ENCODE assay signal across 14 cellular contexts in the genomic region with DNA sequence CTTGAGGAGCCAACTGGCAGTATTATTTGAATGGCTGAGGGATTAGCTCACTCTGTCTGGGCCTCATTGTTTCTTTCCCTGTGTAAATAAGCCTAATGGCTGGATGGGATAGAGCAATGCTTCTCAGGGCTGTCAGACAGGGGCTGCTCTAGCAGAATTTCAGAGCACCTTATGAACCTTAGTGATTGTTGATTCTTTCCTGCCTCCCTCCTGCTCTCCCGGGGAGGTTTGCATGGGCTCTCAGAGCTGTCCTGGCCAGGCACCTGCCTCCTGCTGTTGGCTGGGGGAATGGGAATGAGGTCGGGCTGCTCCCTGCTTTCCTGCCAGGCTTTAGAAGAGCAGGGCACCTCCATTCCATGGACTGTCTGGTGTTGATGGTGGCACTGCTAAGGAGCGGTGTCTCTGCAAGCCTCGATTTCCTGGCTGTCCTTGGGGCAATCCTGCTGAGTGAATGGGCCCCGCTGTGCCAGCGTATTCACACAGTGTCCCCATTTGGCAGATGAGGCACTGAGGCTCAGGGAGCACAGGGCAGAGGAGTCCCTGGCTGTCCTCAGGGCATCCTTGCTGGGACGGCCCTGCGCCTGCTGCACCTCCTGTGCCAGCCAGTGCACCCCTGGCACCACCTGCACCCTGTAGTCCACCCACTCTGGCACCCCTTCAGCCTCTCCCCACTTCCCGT.
DNase-seq lines count a peak whose midpoint lies in the region; ATAC-seq, FAIRE-seq and TF ChIP-seq lines count a peak whose summit lies in the region.
"Had no signal": no experiment of that assay in that cellular context is flagged by ENCODE, and none has a peak within 500 bp of the region (broad histone marks: within the 10 kb centered on the region; RNA-seq: fewer than 3 reads in every experiment).

No MANE protein-coding gene starts in this region.

- peak overlapping the region; percentile 42 for H3K27ac Mint-ChIP-seq in astrocyte (ENCODE audit: unreplicated experiment)
- no peak overlapping the region for H3K27ac Mint-ChIP-seq in osteocyte (ENCODE audit: unreplicated experiment)
- H3K27ac Mint-ChIP-seq: CD8-positive, alpha-beta T cell; naive thymus-derived CD8-positive, alpha-beta T cell had no signal

- H3K36me3 Mint-ChIP-seq in astrocyte (ENCODE audit: low read depth, unreplicated experiment), result no peaks in the 10 kb centered on the region
- no peaks in the 10 kb centered on the region for H3K36me3 Mint-ChIP-seq in osteocyte (ENCODE audit: unreplicated experiment)
- H3K36me3 Mint-ChIP-seq: CD8-positive, alpha-beta T cell; naive thymus-derived CD8-positive, alpha-beta T cell had no signal

- no peaks in the 10 kb centered on the region for H3K36me3 ChIP-seq in astrocyte (ENCODE audit: insufficient read depth, low read length)
- H3K36me3 ChIP-seq: upper lobe of left lung had no signal

- no peak overlapping the region for H3K9ac ChIP-seq in astrocyte (ENCODE audit: low read length)

- TF ChIP-seq CTCF in astrocyte (IDR thresholded peaks at IDR 0.05; ENCODE audit: insufficient read depth, low read depth, low read length) (no peak), osteocyte (IDR thresholded peaks at IDR 0.05) (no peak)

- H3K9me3 Mint-ChIP-seq in astrocyte (ENCODE audit: unreplicated experiment) (no peaks in the 10 kb centered on the region), osteocyte (ENCODE audit: unreplicated experiment) (no peaks in the 10 kb centered on the region)
- H3K9me3 Mint-ChIP-seq: CD8-positive, alpha-beta T cell had no signal

- H3K27ac ChIP-seq in astrocyte (ENCODE audit: low read depth, low read length) (peak overlapping the region; percentile 26), right cardiac atrium (ENCODE audit: low read length) (no peak overlapping the region)
- H3K27ac ChIP-seq: A549, PC-9, upper lobe of left lung had no signal

- peaks cover 2% of the 10 kb centered on the region for H3K4me1 ChIP-seq in astrocyte (ENCODE audit: insufficient read depth, low read length)
- no peaks in the 10 kb centered on the region for H3K4me1 ChIP-seq in right cardiac atrium (ENCODE audit: control insufficient read depth, insufficient read depth, low read length)
- H3K4me1 ChIP-seq: A549, upper lobe of left lung had no signal

- H3K4me3 Mint-ChIP-seq in astrocyte (ENCODE audit: unreplicated experiment) (no peak overlapping the region), osteocyte (ENCODE audit: unreplicated experiment) (no peak overlapping the region)
- H3K4me3 Mint-ChIP-seq: CD8-positive, alpha-beta T cell; naive thymus-derived CD8-positive, alpha-beta T cell had no signal

- no peak overlapping the region for H2AFZ ChIP-seq in astrocyte (ENCODE audit: low read depth, low read length)
- H2AFZ ChIP-seq: PC-9 had no signal

- no peak for FAIRE-seq in astrocyte (lab: Jason Lieb, UNC)
- FAIRE-seq: A549 had no signal

- ATAC-seq in right cardiac atrium, result peak; percentile 22 to 33
- ATAC-seq: A549; CD8-positive, alpha-beta T cell; naive thymus-derived CD8-positive, alpha-beta T cell had no signal

- H3K4me3 ChIP-seq in astrocyte (ENCODE audit: insufficient read depth, low read depth, low read length), result no peak overlapping the region
- H3K4me3 ChIP-seq in right cardiac atrium (ENCODE audit: low read length), result no peak overlapping the region
- H3K4me3 ChIP-seq: A549, PC-9, upper lobe of left lung had no signal

- no peaks in the 10 kb centered on the region for H3K79me2 ChIP-seq in astrocyte (ENCODE audit: insufficient read depth, low read length)

- H3K27me3 Mint-ChIP-seq in astrocyte (ENCODE audit: low read depth, unreplicated experiment) (peaks cover 29% of the 10 kb centered on the region), osteocyte (ENCODE audit: unreplicated experiment) (peaks cover 3% of the 10 kb centered on the region)

- H3K9me3 ChIP-seq in astrocyte (ENCODE audit: insufficient read depth, low read depth, low read length) (no peaks in the 10 kb centered on the region), right cardiac atrium (ENCODE audit: control insufficient read depth, low read length) (no peaks in the 10 kb centered on the region)
- H3K9me3 ChIP-seq: A549, upper lobe of left lung had no signal

- WGBS in right cardiac atrium, result 78% methylated on average over 9 of the region's 9 CpGs

- no peak overlapping the region for H3K4me2 ChIP-seq in astrocyte (ENCODE audit: low read length)
- H3K4me2 ChIP-seq: A549, PC-9 had no signal

- peaks cover 7% of the 10 kb centered on the region for H3K4me1 Mint-ChIP-seq in astrocyte (ENCODE audit: low read depth, unreplicated experiment)
- no peaks in the 10 kb centered on the region for H3K4me1 Mint-ChIP-seq in osteocyte (ENCODE audit: unreplicated experiment)

- H4K20me1 ChIP-seq in astrocyte (ENCODE audit: insufficient read depth, low read length), result no peaks in the 10 kb centered on the region

- DNase-seq in NCI-H526 (lab: John Stamatoyannopoulos, UW) (peak; percentile 50 to 59), NCI-H526 treated with DMSO at 0.1 percent for 48 hours (lab: John Stamatoyannopoulos, UW) (no peak), astrocyte (ENCODE audit: low read depth) (peak; percentile 28), right cardiac atrium (peak in 1 of 3 donors; percentile 17), osteocyte (ENCODE audit: extremely low spot score, unreplicated experiment) (peak; percentile 63), putamen (ENCODE audit: low spot score) (no peak), DMS153 (lab: John Stamatoyannopoulos, UW) (no peak), ureter (ENCODE audit: low spot score) (no peak)
- DNase-seq: naive thymus-derived CD8-positive, alpha-beta T cell; PC-9; stimulated activated CD4-positive, alpha-beta T cell treated with anti-CD3 and anti-CD28 coated beads, Interleukin-4, amount 100 ng/mL, for 24 hours had no signal

- H3K27me3 ChIP-seq in astrocyte (ENCODE audit: insufficient read depth, low read length), result no peaks in the 10 kb centered on the region
- H3K27me3 ChIP-seq in right cardiac atrium (ENCODE audit: control insufficient read depth, insufficient read depth), result no peaks in the 10 kb centered on the region
- H3K27me3 ChIP-seq: upper lobe of left lung had no signal

- intact Hi-C loops in right cardiac atrium (cut with DNase I), result no loop called here

Comparison
In these comparisons a context has a peak if more than half of its experiments do, and no peak if none do; other contexts are left out.
1. DNase-seq: peak in NCI-H526 (2 of 2), astrocyte (single experiment) and osteocyte (single experiment); none in NCI-H526 treated with DMSO at 0.1 percent for 48 hours (single experiment), putamen (single experiment), DMS153 (single experiment) and ureter (single experiment).